ENCODE assay signal across 9 cellular contexts in the genomic region with DNA sequence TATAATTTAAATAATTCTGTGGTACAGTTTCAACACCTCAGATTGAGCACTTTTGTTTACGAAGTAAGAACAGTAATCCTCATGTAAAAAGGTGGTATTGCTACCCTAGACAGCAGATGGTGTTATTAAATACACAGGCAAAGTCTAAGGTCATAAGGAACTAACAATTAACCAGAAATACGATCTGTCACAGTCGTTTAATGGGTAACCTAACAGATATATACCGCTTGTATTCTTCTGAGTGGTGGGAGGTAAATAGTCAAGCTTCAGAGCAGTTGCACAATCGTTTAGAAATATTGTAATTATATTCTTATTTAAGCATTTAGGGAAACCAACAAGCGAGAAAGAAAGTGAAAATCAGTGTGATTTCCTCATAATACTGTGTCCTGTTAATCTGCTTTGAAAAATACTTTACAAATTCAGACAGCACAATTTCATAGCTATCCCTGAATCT. TPM values are rescaled to one million over a fixed set of nuclear protein-coding genes. Genes with fewer than 3 reads are reported as not detected.
DNase-seq lines count a peak whose midpoint lies in the region; ATAC-seq, FAIRE-seq and TF ChIP-seq lines count a peak whose summit lies in the region.
"Had no signal": no experiment of that assay in that cellular context is flagged by ENCODE, and none has a peak within 500 bp of the region (broad histone marks: within the 10 kb centered on the region; RNA-seq: fewer than 3 reads in every experiment).

No MANE protein-coding gene starts in this region.

- ATAC-seq in left ventricle myocardium superior: no peak
- peak; percentile 38 for ATAC-seq in left lung
- ATAC-seq in HG03457 (IDR thresholded peaks at IDR 0.05; ENCODE audit: unreplicated experiment): no peak

- H3K27ac ChIP-seq in left ventricle myocardium inferior (replicated peaks) (peak overlapping the region; percentile 1), Peyer's patch (peak overlapping the region in 3 of 4 donors; percentile 1 to 76 (median 67)), left lung (peak overlapping the region; percentile 45 to 65)

- no peak for DNase-seq in left ventricle myocardium inferior
- no peak for DNase-seq in left ventricle myocardium superior
- no peak for DNase-seq in Peyer's patch
- no peak for DNase-seq in left lung
- DNase-seq in COLO668 (lab: John Stamatoyannopoulos, UW; ENCODE audit: unreplicated experiment): no peak
- no peak for DNase-seq in HTR-8/SVneo (ENCODE audit: insufficient read length, low spot score)
- DNase-seq in activated CD4-positive, alpha-beta T cell treated with anti-CD3 and anti-CD28 coated beads for 4 hours: no peak
- DNase-seq: Right ventricle myocardium superior had no signal

- H3K36me3 ChIP-seq in left ventricle myocardium inferior (no peaks in the 10 kb centered on the region), Peyer's patch (no peaks in the 10 kb centered on the region), left lung (no peaks in the 10 kb centered on the region)

- H3K4me3 ChIP-seq in left ventricle myocardium inferior: no peak overlapping the region
- no peak overlapping the region for H3K4me3 ChIP-seq in Peyer's patch
- H3K4me3 ChIP-seq in left lung: no peak overlapping the region

- no peak for TF ChIP-seq POLR2A in Peyer's patch (IDR thresholded peaks at IDR 0.05)

- intact Hi-C loops in left ventricle myocardium inferior (cut with micrococcal nuclease): no loop called here
- intact Hi-C loops in left ventricle myocardium superior (cut with micrococcal nuclease): loop anchor here (10.0 kb wide), 1 partner anchor 55 kb away; no protein-coding TSS in a partner anchor
- intact Hi-C loops in left lung (cut with DNase I): no loop called here

- no peak for TF ChIP-seq CTCF in left ventricle myocardium inferior (IDR thresholded peaks at IDR 0.05; ENCODE audit: borderline replicate concordance)
- peak in 1 of 6 experiments; percentile 27 for TF ChIP-seq CTCF in Peyer's patch (IDR thresholded peaks at IDR 0.05)
- TF ChIP-seq CTCF in left lung (IDR thresholded peaks at IDR 0.05): no peak

- no peaks in the 10 kb centered on the region for H3K27me3 ChIP-seq in left ventricle myocardium inferior (ENCODE audit: low read depth)
- no peaks in the 10 kb centered on the region for H3K27me3 ChIP-seq in Peyer's patch
- no peaks in the 10 kb centered on the region for H3K27me3 ChIP-seq in left lung

- H3K4me1 ChIP-seq in left ventricle myocardium inferior (peaks cover 30% of the 10 kb centered on the region), Peyer's patch (peaks cover 0 to 53% (median 9%) of the 10 kb centered on the region in 4 donors), left lung (peaks cover 16 to 51% of the 10 kb centered on the region in 2 donors)

- no peak for FAIRE-seq in HTR-8/SVneo (lab: Jason Lieb, UNC)

- H3K9me3 ChIP-seq in left ventricle myocardium inferior (replicated peaks) (no peaks in the 10 kb centered on the region), Peyer's patch (no peaks in the 10 kb centered on the region), left lung (no peaks in the 10 kb centered on the region)

RNA-seq across cellular contexts. Expression of a gene that starts 9.8 kb away (rescaled TPM):
- total RNA-seq in left ventricle myocardium inferior (126 TPM), left ventricle myocardium superior (124 TPM), Peyer's patch (10 to 100 TPM; 73.4 to 99.6 (median 86.5) TPM), left lung (100 to 1,000 TPM; 114 to 135 TPM)

Comparison
In these comparisons a context has a peak if more than half of its experiments do, and no peak if none do; other contexts are left out.
1. H3K27ac ChIP-seq: peak in every context shown above with its lines; median percentile 67 in Peyer's patch; 55 in left lung; 1 in left ventricle myocardium inferior.